12 cellular contexts compared by ENCODE assay signal in genomic region chr12:15526033-15526432, GRCh38.
DNase-seq lines count a peak whose midpoint lies in the region; ATAC-seq, FAIRE-seq and TF ChIP-seq lines count a peak whose summit lies in the region.
"Had no signal": no experiment of that assay in that cellular context is flagged by ENCODE, and none has a peak within 500 bp of the region (broad histone marks: within the 10 kb centered on the region; RNA-seq: fewer than 3 reads in every experiment).

No MANE protein-coding gene starts in this region.

- peaks cover 5% of the 10 kb centered on the region for H3K36me3 Mint-ChIP-seq in activated naive CD8-positive, alpha-beta T cell treated with anti-CD3 and anti-CD28 coated beads for 36 hours

- TF ChIP-seq CTCF in WERI-Rb-1 (IDR thresholded peaks at IDR 0.05; ENCODE audit: low read depth, low read length): no peak

- peak; percentile 93 for FAIRE-seq in GM12892 (lab: Jason Lieb, UNC)

- no peak overlapping the region for H3K27ac Mint-ChIP-seq in activated naive CD8-positive, alpha-beta T cell treated with anti-CD3 and anti-CD28 coated beads for 36 hours

- H3K27ac ChIP-seq in WERI-Rb-1: no peak overlapping the region
- H3K27ac ChIP-seq: heart right ventricle, pancreas had no signal

- no peak overlapping the region for H3K4me3 Mint-ChIP-seq in activated naive CD8-positive, alpha-beta T cell treated with anti-CD3 and anti-CD28 coated beads for 36 hours

- TF ChIP-seq POLR2A in GM12892 (IDR thresholded peaks at IDR 0.05; ENCODE audit: low read depth, low read length): no peak

- H3K4me3 ChIP-seq in WERI-Rb-1 (ENCODE audit: low read depth, low read length): no peak overlapping the region
- H3K4me3 ChIP-seq: heart right ventricle, pancreas had no signal

- H3K27me3 ChIP-seq in WERI-Rb-1 (ENCODE audit: insufficient read depth, low read depth, severe bottlenecking): no peaks in the 10 kb centered on the region

- H3K36me3 ChIP-seq in WERI-Rb-1: no peaks in the 10 kb centered on the region
- H3K36me3 ChIP-seq: heart right ventricle, pancreas had no signal

- peaks cover 4% of the 10 kb centered on the region for H3K4me1 Mint-ChIP-seq in activated naive CD8-positive, alpha-beta T cell treated with anti-CD3 and anti-CD28 coated beads for 36 hours

- H3K9me3 ChIP-seq in WERI-Rb-1 (ENCODE audit: severe bottlenecking): no peaks in the 10 kb centered on the region
- H3K9me3 ChIP-seq: Caco-2, pancreas had no signal

- peaks cover 9% of the 10 kb centered on the region for H3K9me3 Mint-ChIP-seq in activated naive CD8-positive, alpha-beta T cell treated with anti-CD3 and anti-CD28 coated beads for 36 hours

- DNase-seq in GM12892 (ENCODE audit: insufficient read length): no peak
- peak; percentile 79 for DNase-seq in SIG-M5 treated with dmso at 0.1 percent for 504 hours (lab: John Stamatoyannopoulos, UW; ENCODE audit: unreplicated experiment)
- DNase-seq in NCI-H2171 treated with DMSO at 0.1 percent for 48 hours (lab: John Stamatoyannopoulos, UW): no peak
- no peak for DNase-seq in RKO (ENCODE audit: low spot score)
- DNase-seq in activated naive CD8-positive, alpha-beta T cell treated with anti-CD3 and anti-CD28 coated beads for 36 hours: no peak
- DNase-seq in WERI-Rb-1: no peak
- DNase-seq: heart right ventricle, KG1, pancreas had no signal

- H3K27me3 Mint-ChIP-seq in activated naive CD8-positive, alpha-beta T cell treated with anti-CD3 and anti-CD28 coated beads for 36 hours: peaks cover 7% of the 10 kb centered on the region

- ATAC-seq in GM21367 (IDR thresholded peaks at IDR 0.05; ENCODE audit: unreplicated experiment) (peak; percentile 100), HG03139 (IDR thresholded peaks at IDR 0.05; ENCODE audit: unreplicated experiment) (peak; percentile 99)
- ATAC-seq: heart right ventricle, pancreas had no signal
